ENCODE assay signal across 13 cellular contexts in genomic region chr22:23822101-23822671, GRCh38. TPM values are rescaled to one million over a fixed set of nuclear protein-coding genes. Genes with fewer than 3 reads are reported as not detected.
A peak's percentile ranks its signal among the peaks of the same experiment; 100 is the strongest.
DNase-seq lines count a peak whose midpoint lies in the region; ATAC-seq and TF ChIP-seq lines count a peak whose summit lies in the region.
"Had no signal": no experiment of that assay in that cellular context is flagged by ENCODE, and none has a peak within 500 bp of the region (broad histone marks: within the 10 kb centered on the region; RNA-seq: fewer than 3 reads in every experiment).

No MANE protein-coding gene starts in this region.

- peaks cover 1% of the 10 kb centered on the region for H3K36me3 ChIP-seq in breast epithelium
- H3K36me3 ChIP-seq in mammary epithelial cell (ENCODE audit: insufficient read depth, low read length): peaks cover 5% of the 10 kb centered on the region
- H3K36me3 ChIP-seq in testis (ENCODE audit: low read depth, missing control alignments): no peaks in the 10 kb centered on the region

- H3K4me3 Mint-ChIP-seq in dendritic cell treated with granulocyte-macrophage colony-stimulating factor and Interleukin-4, amounts not matched to agents 40 ng/mL and 50 ng/mL, for 4 days: no peak overlapping the region
- no peak overlapping the region for H3K4me3 Mint-ChIP-seq in type B pancreatic cell

- H3K4me1 ChIP-seq in breast epithelium (no peaks in the 10 kb centered on the region), mammary epithelial cell (ENCODE audit: insufficient read depth, low read length) (peaks cover 31% of the 10 kb centered on the region), testis (peaks cover 32% of the 10 kb centered on the region)
- H3K4me1 ChIP-seq: pancreas had no signal

- H3K27me3 Mint-ChIP-seq in dendritic cell treated with granulocyte-macrophage colony-stimulating factor and Interleukin-4, amounts not matched to agents 40 ng/mL and 50 ng/mL, for 4 days: no peaks in the 10 kb centered on the region
- no peaks in the 10 kb centered on the region for H3K27me3 Mint-ChIP-seq in type B pancreatic cell

- no peaks in the 10 kb centered on the region for H3K79me2 ChIP-seq in mammary epithelial cell (ENCODE audit: insufficient read depth, low read length)
- H3K79me2 ChIP-seq: hepatocyte had no signal

- H3K36me3 Mint-ChIP-seq in dendritic cell treated with granulocyte-macrophage colony-stimulating factor and Interleukin-4, amounts not matched to agents 40 ng/mL and 50 ng/mL, for 4 days (ENCODE audit: low read depth): peaks cover 100% of the 10 kb centered on the region
- H3K36me3 Mint-ChIP-seq in type B pancreatic cell: peaks cover 41% of the 10 kb centered on the region

- peak overlapping the region; percentile 33 to 77 for H3K27ac ChIP-seq in breast epithelium
- H3K27ac ChIP-seq in mammary epithelial cell (ENCODE audit: insufficient read depth, low read depth, low read length): no peak overlapping the region
- peak overlapping the region; percentile 50 to 67 for H3K27ac ChIP-seq in testis
- H3K27ac ChIP-seq: hepatocyte, pancreas had no signal

- no peak for TF ChIP-seq POLR2A in breast epithelium (IDR thresholded peaks at IDR 0.05)
- no peak for TF ChIP-seq POLR2A in testis (IDR thresholded peaks at IDR 0.05)

- CTCF ChIA-PET in mammary epithelial cell (lab: Charles Lee; ENCODE audit: low non-redundant PET): no interaction called here

- H3K9me3 ChIP-seq in breast epithelium (no peaks in the 10 kb centered on the region), mammary epithelial cell (replicated peaks; ENCODE audit: insufficient read depth, low read length) (no peaks in the 10 kb centered on the region), testis (no peaks in the 10 kb centered on the region)
- H3K9me3 ChIP-seq: pancreas had no signal

- WGBS in mammary epithelial cell (ENCODE audit: low coverage, missing lambda C conversion rate): 60% methylated on average over 2 of the region's 6 CpGs
- 61 to 86% methylated on average over 3 to 6 of the region's 6 CpGs for WGBS in testis, 2 donors

- dilution Hi-C loops in mammary epithelial cell (cut with HindIII; ENCODE audit: low sequenced_read_pairs): no loop called here

- H3K27me3 ChIP-seq in breast epithelium (no peaks in the 10 kb centered on the region), mammary epithelial cell (ENCODE audit: insufficient read depth, low read length) (no peaks in the 10 kb centered on the region), testis (no peaks in the 10 kb centered on the region)
- H3K27me3 ChIP-seq: hepatocyte, pancreas had no signal

- H3K9ac ChIP-seq in mammary epithelial cell (ENCODE audit: insufficient read depth, low read length): no peak overlapping the region

- no TSS peak for BruUV-seq in mammary epithelial cell (replicated peaks; lab: Mats Ljungman, UMichigan)

- intact Hi-C loops in breast epithelium (cut with DNase I; ENCODE audit: low total_unique reads) (no loop called here), mammary epithelial cell (cut with micrococcal nuclease) (no loop called here), testis (cut with DNase I; ENCODE audit: low total_unique reads) (no loop called here)
- intact Hi-C loops in dendritic cell treated with granulocyte-macrophage colony-stimulating factor and Interleukin-4, amounts not matched to agents 40 ng/mL and 50 ng/mL, for 4 days (cut with micrococcal nuclease): no loop called here

- H3K4me2 ChIP-seq in mammary epithelial cell (ENCODE audit: insufficient read depth, low read depth, low read length): no peak overlapping the region
- H3K4me2 ChIP-seq: hepatocyte had no signal

- ATAC-seq in GM18520 (IDR thresholded peaks at IDR 0.05; ENCODE audit: unreplicated experiment): no peak

- DNase-seq in breast epithelium (ENCODE audit: low spot score in 2 of 2) (peak in 1 of 2 donors; percentile 70), mammary epithelial cell (no peak), midbrain (lab: John Stamatoyannopoulos, UW) (peak; percentile 21), testis (no peak), type B pancreatic cell (ENCODE audit: extremely low spot score, unreplicated experiment) (no peak), hepatic stellate cell (ENCODE audit: low spot score) (no peak)
- DNase-seq: DMS79; NCI-H1092; stimulated activated CD4-positive, alpha-beta T cell treated with anti-CD3 and anti-CD28 coated beads, Interleukin-1b, Interleukin-23, amount 100 ng/mL, for 48 hours had no signal

- no peak for TF ChIP-seq CTCF in breast epithelium (IDR thresholded peaks at IDR 0.05)
- peak in 1 of 2 donors; percentile 1 for TF ChIP-seq CTCF in mammary epithelial cell (conservative IDR thresholded peaks at IDR 0.05 in 1 of 2, IDR thresholded peaks at IDR 0.05 in 1 of 2; ENCODE audit: extremely low read depth in 1 of 2, insufficient read depth in 1 of 2, low read depth in 1 of 2, low read length in 2 of 2)
- no peak for TF ChIP-seq CTCF in testis (IDR thresholded peaks at IDR 0.05)
- TF ChIP-seq CTCF in type B pancreatic cell (conservative IDR thresholded peaks at IDR 0.05): no peak

- no peak overlapping the region for H2AFZ ChIP-seq in mammary epithelial cell (ENCODE audit: low read depth, low read length)
- H2AFZ ChIP-seq: hepatocyte had no signal

- H3K4me3 ChIP-seq in breast epithelium (no peak overlapping the region), mammary epithelial cell (replicated peaks in 1 of 3; ENCODE audit: insufficient read depth in 1 of 3, low read depth in 2 of 3, low read length in 3 of 3) (no peak overlapping the region), testis (no peak overlapping the region)
- H3K4me3 ChIP-seq: hepatocyte, pancreas had no signal

- H4K20me1 ChIP-seq in mammary epithelial cell (ENCODE audit: insufficient read depth, low read length): no peaks in the 10 kb centered on the region

- no peaks in the 10 kb centered on the region for H3K9me3 Mint-ChIP-seq in dendritic cell treated with granulocyte-macrophage colony-stimulating factor and Interleukin-4, amounts not matched to agents 40 ng/mL and 50 ng/mL, for 4 days
- no peaks in the 10 kb centered on the region for H3K9me3 Mint-ChIP-seq in type B pancreatic cell

- H3K27ac Mint-ChIP-seq in dendritic cell treated with granulocyte-macrophage colony-stimulating factor and Interleukin-4, amounts not matched to agents 40 ng/mL and 50 ng/mL, for 4 days: peak overlapping the region; percentile 5
- H3K27ac Mint-ChIP-seq in type B pancreatic cell: no peak overlapping the region

- in situ Hi-C loops in mammary epithelial cell (cut with MboI; ENCODE audit: low sequenced_read_pairs in 2 of 2): no loop called here

- peaks cover 9% of the 10 kb centered on the region for H3K4me1 Mint-ChIP-seq in dendritic cell treated with granulocyte-macrophage colony-stimulating factor and Interleukin-4, amounts not matched to agents 40 ng/mL and 50 ng/mL, for 4 days (ENCODE audit: low read depth)
- peaks cover 11% of the 10 kb centered on the region for H3K4me1 Mint-ChIP-seq in type B pancreatic cell (ENCODE audit: unreplicated experiment)

RNA-seq across cellular contexts. Expression of gene DERL3, which starts 16.6 kb away (rescaled TPM):
- 1 to 10 TPM in 2 of 3 donors, under 1 TPM in 1; 0.48 to 6.6 (median 2.8) TPM for total RNA-seq in breast epithelium
- not detected for total RNA-seq in mammary epithelial cell
- 0.15 TPM for polyA plus RNA-seq in mammary epithelial cell
- polyA minus RNA-seq in mammary epithelial cell: not detected
- 10 to 100 TPM; 14.9 to 16.2 TPM for total RNA-seq in testis
- polyA plus RNA-seq in testis (ENCODE audit: insufficient read depth, low read depth, low replicate concordance): 48.7 TPM
- total RNA-seq in type B pancreatic cell (ENCODE audit: low replicate concordance): 2.6 and 9.5 TPM in 2 replicates

RNA-seq across cellular contexts. Expression of gene SMARCB1, which starts 35.4 kb away (rescaled TPM):
- total RNA-seq in breast epithelium (10 to 100 TPM; 34.6 to 60.2 (median 50.1) TPM), mammary epithelial cell (10 to 100 TPM; 63.5 to 93.8 TPM), testis (100 to 1,000 TPM; 158 to 165 TPM), type B pancreatic cell (ENCODE audit: low replicate concordance) (99.5 and 159 TPM in 2 replicates)
- polyA plus RNA-seq in mammary epithelial cell (111 TPM), testis (ENCODE audit: insufficient read depth, low read depth, low replicate concordance) (160 TPM)
- 277 TPM for polyA minus RNA-seq in mammary epithelial cell

RNA-seq across cellular contexts. Expression of gene SLC2A11, which starts 35.5 kb away (rescaled TPM):
- total RNA-seq in breast epithelium (10 to 100 TPM; 10.2 to 17.0 (median 13.1) TPM), mammary epithelial cell (10 to 100 TPM; 14.7 to 26.3 TPM), testis (10 to 100 TPM; 21.8 to 22.7 TPM), type B pancreatic cell (ENCODE audit: low replicate concordance) (19.6 and 32.1 TPM in 2 replicates)
- polyA plus RNA-seq in mammary epithelial cell (6.0 TPM), testis (ENCODE audit: insufficient read depth, low read depth, low replicate concordance) (14.3 TPM)
- 0.78 TPM for polyA minus RNA-seq in mammary epithelial cell

RNA-seq across cellular contexts. Expression of gene MMP11, which starts 49.5 kb away (rescaled TPM):
- total RNA-seq in breast epithelium (1 to 10 TPM; 1.9 to 6.2 (median 4.8) TPM), mammary epithelial cell (1 to 10 TPM in 1 of 2 donors, under 1 TPM in 1; 0.54 to 7.0 TPM), testis (10 to 100 TPM; 32.4 to 36.1 TPM), type B pancreatic cell (ENCODE audit: low replicate concordance) (17.8 and 31.6 TPM in 2 replicates)
- polyA plus RNA-seq in mammary epithelial cell (0.26 TPM), testis (ENCODE audit: insufficient read depth, low read depth, low replicate concordance) (13.6 TPM)
- polyA minus RNA-seq in mammary epithelial cell: not detected

RNA-seq across cellular contexts. Expression of gene CHCHD10, which starts 54.4 kb away (rescaled TPM):
- total RNA-seq in breast epithelium (10 to 100 TPM in 2 of 3 donors, 1 to 10 TPM in 1; 5.6 to 22.8 (median 21.4) TPM), mammary epithelial cell (10 to 100 TPM; 17.3 to 71.6 TPM), testis (10 to 100 TPM; 24.0 to 30.2 TPM), type B pancreatic cell (ENCODE audit: low replicate concordance) (87.2 and 156 TPM in 2 replicates)
- polyA plus RNA-seq in mammary epithelial cell (28.8 TPM), testis (ENCODE audit: insufficient read depth, low read depth, low replicate concordance) (74.8 TPM)
- polyA minus RNA-seq in mammary epithelial cell: 228 TPM
